In genomic region chr19:48833977-48834376, GRCh38 we compare ENCODE assay signal across 1 cellular context.
TF ChIP-seq lines count a peak whose summit lies in the region.

No MANE protein-coding gene starts in this region.

TF ChIP-seq in GM12878, 131 proteins besides CTCF, POLR2A, EP300 and RAD21:
- TF ChIP-seq CHD4 (IDR thresholded peaks at IDR 0.05): no peak
- TF ChIP-seq CEBPZ (IDR thresholded peaks at IDR 0.05; ENCODE audit: low read depth, low read length): no peak
- peak; percentile 30; the same call in 1 of the 2 replicates for TF ChIP-seq PKNOX1 (IDR thresholded peaks at IDR 0.05)
- no peak for TF ChIP-seq MTA2 (IDR thresholded peaks at IDR 0.05; ENCODE audit: low read depth)
